Comparison of ENCODE assay signal across 30 cellular contexts in the genomic region with DNA sequence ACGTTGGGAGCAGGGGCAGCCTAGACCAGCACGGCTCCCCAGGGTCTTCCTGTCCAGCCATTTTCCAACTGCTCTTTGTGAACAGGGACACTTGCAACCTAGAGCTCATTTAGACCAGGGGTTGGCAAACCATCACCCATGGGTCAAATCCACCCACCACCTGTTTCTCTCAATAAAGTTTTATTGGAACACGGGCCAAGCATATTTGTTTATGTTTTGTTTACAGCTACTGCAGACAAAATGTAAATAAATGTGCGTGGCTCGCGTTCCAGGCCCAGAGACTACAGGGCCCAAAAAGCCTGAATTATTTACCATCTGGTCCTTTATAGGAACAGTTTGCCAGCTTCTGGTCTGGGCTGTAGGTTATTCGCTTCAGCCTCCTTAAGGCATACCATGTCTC. TPM values are rescaled to one million over a fixed set of nuclear protein-coding genes. Genes with fewer than 3 reads are reported as not detected.
"Had no signal": no experiment of that assay in that cellular context is flagged by ENCODE, and none has a peak within 500 bp of the region (broad histone marks: within the 10 kb centered on the region; RNA-seq: fewer than 3 reads in every experiment).

No MANE protein-coding gene starts in this region.

- ATAC-seq: left colon; left lung; lower lobe of right lung; natural killer cell; pancreas; right cardiac atrium; stimulated activated naive B cell treated with anti-CD40 and anti-IgM and Interleukin-4, amounts not matched to agents 10 μg/mL and 1 μg/mL and 100 μg/mL, for 72 hours; stimulated activated naive CD8-positive, alpha-beta T cell treated with anti-CD3 and anti-CD28 coated beads, Interleukin-15, Interleukin-2, amounts not matched to agents 100 U/mL and 50 U/mL, for 24 hours had no signal

- DNase-seq: hippocampal formation; left colon; lower lobe of right lung; mammary epithelial cell; mesendoderm; naive B cell; natural killer cell; nephron progenitor cell; pancreas; retina; right cardiac atrium; stimulated activated CD4-positive, alpha-beta T cell treated with anti-CD3 and anti-CD28 coated beads, Interleukin-12 subunit alpha, Interleukin-12 subunit beta, amount 100 ng/mL, for 4 hours; stimulated activated CD4-positive, alpha-beta T cell treated with anti-CD3 and anti-CD28 coated beads, Interleukin-15, amount 100 ng/mL, for 24 hours; stimulated activated CD4-positive, alpha-beta T cell treated with anti-CD3 and anti-CD28 coated beads, Interleukin-2, amount 100 ng/mL, for 24 hours; stimulated activated CD4-positive, alpha-beta T cell treated with anti-CD3 and anti-CD28 coated beads, Interleukin-4, amount 100 ng/mL, for 1 hour; stimulated activated naive B cell treated with anti-CD40 and anti-IgM and Interleukin-4, amounts not matched to agents 10 μg/mL and 1 μg/mL and 100 μg/mL, for 72 hours; stimulated activated naive CD8-positive, alpha-beta T cell treated with anti-CD3 and anti-CD28 coated beads, Interleukin-15, Interleukin-2, amounts not matched to agents 100 U/mL and 50 U/mL, for 24 hours; stomach; testis; thyroid gland; transverse colon; upper lobe of left lung had no signal

- H3K9ac ChIP-seq: neural progenitor cell had no signal

- H3K4me1 ChIP-seq: left lung, lower lobe of right lung, pancreas, prostate gland, testis, vagina had no signal

- H3K4me3 ChIP-seq: left lung, lower lobe of right lung, neural progenitor cell, pancreas, prostate gland, smooth muscle cell, stomach, testis, thyroid gland, transverse colon, upper lobe of left lung, vagina had no signal

- H3K9me3 ChIP-seq: left lung, lower lobe of right lung, pancreas, prostate gland, stomach, testis, thyroid gland, transverse colon, upper lobe of left lung, vagina had no signal

- H3K4me2 ChIP-seq: neural progenitor cell, smooth muscle cell had no signal

- FAIRE-seq: keratinocyte, pancreas had no signal

- H3K27me3 ChIP-seq: neural progenitor cell, testis, thyroid gland, vagina had no signal

- H3K36me3 ChIP-seq: left lung, lower lobe of right lung, neural progenitor cell, pancreas, prostate gland, stomach, thyroid gland, transverse colon, upper lobe of left lung, vagina had no signal

- H3K27ac ChIP-seq: left lung, lower lobe of right lung, neural progenitor cell, pancreas, prostate gland, stomach, testis, thyroid gland, transverse colon, upper lobe of left lung, vagina had no signal

- H2AFZ ChIP-seq: neural progenitor cell had no signal

RNA-seq across cellular contexts. Expression of a gene that starts 13.7 kb away (rescaled TPM):
- total RNA-seq: urinary bladder, vagina had no signal

RNA-seq across cellular contexts. Expression of a gene that starts 30.3 kb away (rescaled TPM):
- total RNA-seq: lower lobe of right lung, mammary epithelial cell, right cardiac atrium, smooth muscle cell, stomach, vagina had no signal
- polyA plus RNA-seq: keratinocyte, liver, mammary epithelial cell, right cardiac atrium, smooth muscle cell had no signal

RNA-seq across cellular contexts. Expression of a gene that starts 44.2 kb away (rescaled TPM):
- total RNA-seq: mammary epithelial cell, prostate gland, smooth muscle cell, thyroid gland, vagina had no signal
- polyA plus RNA-seq: keratinocyte, smooth muscle cell had no signal
